ENCODE assay signal across 10 cellular contexts in the genomic region with DNA sequence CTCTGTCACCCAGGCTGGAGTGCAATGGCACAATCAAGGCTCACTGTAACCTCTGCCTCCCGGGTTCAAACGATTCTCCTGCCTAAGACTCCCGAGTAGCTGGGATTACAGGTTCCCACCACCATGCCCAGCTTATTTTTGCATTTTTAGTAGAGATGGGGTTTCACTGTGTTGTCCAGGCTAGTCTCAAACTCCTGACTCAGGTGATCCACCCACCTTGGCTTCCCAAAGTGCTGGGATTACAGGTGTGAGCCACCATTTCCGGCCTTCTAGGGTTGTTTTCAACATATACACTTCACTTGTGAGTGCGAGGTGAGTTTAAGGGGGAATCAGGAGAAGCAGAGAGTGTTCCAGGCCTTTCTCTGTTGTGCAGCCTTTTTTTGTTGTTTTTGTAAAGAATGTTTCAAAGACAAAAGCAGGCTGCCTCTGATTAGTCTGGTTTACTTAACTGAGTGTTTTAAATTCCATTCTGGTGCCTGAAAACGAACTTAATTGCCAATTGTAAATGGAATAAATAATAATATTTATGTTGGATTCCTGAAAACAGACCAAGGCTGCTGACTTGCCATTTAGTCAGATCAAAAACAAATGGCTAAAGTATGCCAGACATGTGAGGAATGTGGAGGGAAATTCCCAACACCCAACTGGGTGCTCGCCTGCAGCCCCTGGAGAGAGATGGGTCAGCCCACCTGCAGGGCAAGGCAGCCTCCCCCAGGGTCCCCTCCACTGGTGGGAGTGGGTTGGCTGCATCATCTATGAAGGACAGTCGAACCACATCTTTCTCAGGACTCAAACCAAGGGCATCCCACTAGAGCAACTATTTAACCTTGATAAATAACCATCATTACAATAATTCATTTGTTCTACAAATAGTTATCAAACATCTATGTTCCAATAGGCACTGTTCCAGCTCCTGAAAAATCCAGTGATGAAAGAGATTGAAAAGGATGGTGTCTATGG. TPM values are rescaled to one million over a fixed set of nuclear protein-coding genes. Genes with fewer than 3 reads are reported as not detected.
DNase-seq lines count a peak whose midpoint lies in the region; ATAC-seq, FAIRE-seq and TF ChIP-seq lines count a peak whose summit lies in the region.
"Had no signal": no experiment of that assay in that cellular context is flagged by ENCODE, and none has a peak within 500 bp of the region (broad histone marks: within the 10 kb centered on the region; RNA-seq: fewer than 3 reads in every experiment).

No MANE protein-coding gene starts in this region.

- H3K9me2 ChIP-seq in PC-3 (replicated peaks; ENCODE audit: low read length) = no peaks in the 10 kb centered on the region

- H3K27ac Mint-ChIP-seq in nephron progenitor cell = peak overlapping the region; percentile 66

- H3K9me3 Mint-ChIP-seq in nephron progenitor cell = peaks cover 5% of the 10 kb centered on the region

- H3K4me3 Mint-ChIP-seq in nephron progenitor cell = no peak overlapping the region

- H3K27me3 ChIP-seq in PC-3 (ENCODE audit: low read length) (no peaks in the 10 kb centered on the region), endothelial cell of umbilical vein (ENCODE audit: control insufficient read depth in 2 of 2, insufficient read depth in 2 of 2, low read length in 2 of 2) (no peaks in the 10 kb centered on the region)

- H3K9me3 ChIP-seq in PC-3 (ENCODE audit: low read length) = no peaks in the 10 kb centered on the region
- no peaks in the 10 kb centered on the region for H3K9me3 ChIP-seq in endothelial cell of umbilical vein (replicated peaks; ENCODE audit: control insufficient read depth, insufficient read depth, low read length)

- TF ChIP-seq CTCF in AG09319 (IDR thresholded peaks at IDR 0.05; ENCODE audit: low read depth, low read length) = no peak
- TF ChIP-seq CTCF in PC-3 (conservative IDR thresholded peaks at IDR 0.05; ENCODE audit: low read depth, low read length) = no peak
- no peak for TF ChIP-seq CTCF in endothelial cell of umbilical vein (IDR thresholded peaks at IDR 0.05; ENCODE audit: extremely low read depth in 1 of 2, insufficient read depth in 1 of 2, low read depth in 1 of 2, low read length in 2 of 2)
- TF ChIP-seq CTCF in nephron progenitor cell (IDR thresholded peaks at IDR 0.05) = no peak

- TF ChIP-seq POLR2A in endothelial cell of umbilical vein (IDR thresholded peaks at IDR 0.05; ENCODE audit: low read depth, low read length) = no peak

- H3K36me3 ChIP-seq in PC-3 (ENCODE audit: low read depth, low read length) = no peaks in the 10 kb centered on the region
- H3K36me3 ChIP-seq in endothelial cell of umbilical vein (ENCODE audit: control insufficient read depth in 2 of 2, extremely low read depth in 1 of 2, insufficient read depth in 2 of 2, low read length in 2 of 2) = no peaks in the 10 kb centered on the region

- H3K4me1 ChIP-seq in PC-3 (ENCODE audit: insufficient read depth, low read length) (peaks cover 38% of the 10 kb centered on the region), endothelial cell of umbilical vein (ENCODE audit: control insufficient read depth, extremely low read depth, insufficient read depth, low read length) (peaks cover 46% of the 10 kb centered on the region)

- no TSS peak for BruUV-seq in PC-3 (replicated peaks; lab: Mats Ljungman, UMichigan)
- BruUV-seq in endothelial cell of umbilical vein (replicated peaks; lab: Mats Ljungman, UMichigan) = no TSS peak

- H3K4me3 ChIP-seq in PC-3 (ENCODE audit: low read length) (no peak overlapping the region), endothelial cell of umbilical vein (replicated peaks in 1 of 3; ENCODE audit: insufficient read depth in 1 of 3, low read depth in 1 of 3, low read length in 3 of 3) (no peak overlapping the region)

- POLR2A ChIA-PET in PC-3 (lab: Charles Lee; ENCODE audit: unreplicated experiment) (no interaction called here), endothelial cell of umbilical vein (lab: Charles Lee) (interaction anchor here (0.7 kb wide), 2 partner anchors 11 to 15 kb away, joined by 6 read pairs; a partner anchor contains a TSS)

- CTCF ChIA-PET in PC-3 (lab: Charles Lee) (interaction anchor here (0.7 kb wide), 1 partner anchor 156 kb away, joined by 3 read pairs; a partner anchor contains a TSS), endothelial cell of umbilical vein (lab: Charles Lee) (interaction anchor here (1.2 to 1.3 kb wide), 2 partner anchors 11 kb away, joined by 6 to 8 read pairs; a partner anchor contains a TSS)

- H3K4me2 ChIP-seq in PC-3 (ENCODE audit: low read length) = peak overlapping the region; percentile 61
- H3K4me2 ChIP-seq in endothelial cell of umbilical vein (ENCODE audit: insufficient read depth, low read length) = peak overlapping the region; percentile 10

- peaks cover 6% of the 10 kb centered on the region for H3K27me3 Mint-ChIP-seq in nephron progenitor cell (ENCODE audit: low read depth, poor library complexity)

- ATAC-seq in PC-3 (0 out of 2 replicates have a peak, but pooled peaks have one; percentile 4), HG03571 (IDR thresholded peaks at IDR 0.05; ENCODE audit: unreplicated experiment) (no peak)

- peaks cover 4% of the 10 kb centered on the region for H3K79me2 ChIP-seq in PC-3 (ENCODE audit: low read length)
- peaks cover 2% of the 10 kb centered on the region for H3K79me2 ChIP-seq in endothelial cell of umbilical vein (ENCODE audit: control insufficient read depth, insufficient read depth, low read length)

- H3K9ac ChIP-seq in PC-3 (ENCODE audit: low read length) = no peak overlapping the region
- H3K9ac ChIP-seq in endothelial cell of umbilical vein (replicated peaks; ENCODE audit: extremely low read depth, insufficient read depth, low read length) = peak overlapping the region; percentile 69

- DNase-seq in AG09319 (ENCODE audit: extremely low read depth, low read depth) (peak; percentile 70), PC-3 (peak; percentile 81), endothelial cell of umbilical vein (ENCODE audit: low read depth, low spot score) (peak; percentile 80), nephron progenitor cell (peak; percentile 19), occipital lobe (lab: John Stamatoyannopoulos, UW) (no peak), NCI-H187 treated with DMSO at 0.1 percent for 48 hours (lab: John Stamatoyannopoulos, UW) (no peak), anterior cingulate cortex (lab: John Stamatoyannopoulos, UW) (no peak)
- DNase-seq: COR-L47, NCI-H446 treated with DMSO at 0.1 percent for 48 hours had no signal

- peak overlapping the region; percentile 69 for H3K27ac ChIP-seq in PC-3 (ENCODE audit: low read length)
- H3K27ac ChIP-seq in endothelial cell of umbilical vein (ENCODE audit: insufficient read depth, low read depth, low read length) = peak overlapping the region; percentile 98

- no peaks in the 10 kb centered on the region for H3K9me1 ChIP-seq in endothelial cell of umbilical vein (replicated peaks; ENCODE audit: control insufficient read depth, extremely low read depth, insufficient read depth, low read length)

- intact Hi-C loops in PC-3 (cut with micrococcal nuclease) = no loop called here
- intact Hi-C loops in endothelial cell of umbilical vein (cut with micrococcal nuclease) = no loop called here

- H3K4me1 Mint-ChIP-seq in nephron progenitor cell = peaks cover 15% of the 10 kb centered on the region

- FAIRE-seq in endothelial cell of umbilical vein (lab: Jason Lieb, UNC) = peak; percentile 80

- H4K20me1 ChIP-seq in PC-3 (ENCODE audit: low read length) (no peaks in the 10 kb centered on the region), endothelial cell of umbilical vein (replicated peaks; ENCODE audit: control insufficient read depth, extremely low read depth, insufficient read depth, low read length) (no peaks in the 10 kb centered on the region)

- peaks cover 4% of the 10 kb centered on the region for H3F3A ChIP-seq in PC-3 (ENCODE audit: low read length, unreplicated experiment)

- H2AFZ ChIP-seq in PC-3 (ENCODE audit: low read length) (no peak overlapping the region), endothelial cell of umbilical vein (ENCODE audit: low read depth, low read length) (no peak overlapping the region)

- H3K36me3 Mint-ChIP-seq in nephron progenitor cell (ENCODE audit: low read depth) = no peaks in the 10 kb centered on the region

- dilution Hi-C loops in endothelial cell of umbilical vein (cut with MboI; ENCODE audit: extremely low pct_ligation_motif_present, low sequenced_read_pairs) = no loop called here

TF ChIP-seq in endothelial cell of umbilical vein, 7 proteins besides CTCF, POLR2A, EP300 and RAD21 (continues in another document):
- no peak for TF ChIP-seq MYC (IDR thresholded peaks at IDR 0.05; ENCODE audit: low read depth, low read length)

RNA-seq across cellular contexts. Expression of a gene that starts 4.6 kb away (rescaled TPM):
- total RNA-seq in PC-3 (2014; rRNA removed) = 99.0 and 128 TPM in 2 replicates
- total RNA-seq in endothelial cell of umbilical vein = 154 and 169 TPM in 2 replicates
- polyA plus RNA-seq in endothelial cell of umbilical vein = 177 and 182 TPM in 2 replicates
- polyA plus RNA-seq in endothelial cell of umbilical vein (2011; cell fraction: cytosol; rRNA removed) = 165 and 183 TPM in 2 replicates
- polyA plus RNA-seq in endothelial cell of umbilical vein (2011; cell fraction: nucleus; rRNA removed) = 245 and 247 TPM in 2 replicates
- polyA plus RNA-seq in endothelial cell of umbilical vein (2012) = 155 and 164 TPM in 2 replicates
- polyA minus RNA-seq in endothelial cell of umbilical vein = 117 and 132 TPM in 2 replicates
- 89.3 TPM for polyA minus RNA-seq in endothelial cell of umbilical vein (2011; cell fraction: cytosol; rRNA and poly(A)+ RNA removed)
- 59.1 and 64.0 TPM in 2 replicates for polyA minus RNA-seq in endothelial cell of umbilical vein (2011; cell fraction: nucleus; rRNA and poly(A)+ RNA removed)
- total RNA-seq in occipital lobe = 28.7 TPM

RNA-seq across cellular contexts. Expression of a gene that starts 10.8 kb away (rescaled TPM):
- total RNA-seq in PC-3 (2014; rRNA removed) = 34.8 and 40.5 TPM in 2 replicates
- 89.6 and 95.9 TPM in 2 replicates for total RNA-seq in endothelial cell of umbilical vein
- polyA plus RNA-seq in endothelial cell of umbilical vein = 66.8 and 72.7 TPM in 2 replicates
- polyA plus RNA-seq in endothelial cell of umbilical vein (2011; cell fraction: cytosol; rRNA removed) = 64.1 and 83.2 TPM in 2 replicates
- 105 and 121 TPM in 2 replicates for polyA plus RNA-seq in endothelial cell of umbilical vein (2011; cell fraction: nucleus; rRNA removed)
- polyA plus RNA-seq in endothelial cell of umbilical vein (2012) = 75.3 and 75.8 TPM in 2 replicates
- 66.2 and 73.9 TPM in 2 replicates for polyA minus RNA-seq in endothelial cell of umbilical vein
- polyA minus RNA-seq in endothelial cell of umbilical vein (2011; cell fraction: cytosol; rRNA and poly(A)+ RNA removed) = 14.8 TPM
- 30.1 and 44.2 TPM in 2 replicates for polyA minus RNA-seq in endothelial cell of umbilical vein (2011; cell fraction: nucleus; rRNA and poly(A)+ RNA removed)
- total RNA-seq in occipital lobe = 51.3 TPM

RNA-seq across cellular contexts. Expression of a gene that starts 49.8 kb away (rescaled TPM):
- total RNA-seq in PC-3 (2014; rRNA removed) (0.63 and 1.2 TPM in 2 replicates), endothelial cell of umbilical vein (0.69 and 2.1 TPM in 2 replicates), occipital lobe (2.8 TPM)
- 1.1 and 2.1 TPM in 2 replicates for polyA plus RNA-seq in endothelial cell of umbilical vein
- 0.58 and 1.4 TPM in 2 replicates for polyA plus RNA-seq in endothelial cell of umbilical vein (2011; cell fraction: cytosol; rRNA removed)
- polyA plus RNA-seq in endothelial cell of umbilical vein (2011; cell fraction: nucleus; rRNA removed) = 0.36 and 0.97 TPM in 2 replicates
- polyA plus RNA-seq in endothelial cell of umbilical vein (2012) = 0.50 and 0.61 TPM in 2 replicates
- polyA minus RNA-seq in endothelial cell of umbilical vein = 0.21 and 0.58 TPM in 2 replicates
- not detected for polyA minus RNA-seq in endothelial cell of umbilical vein (2011; cell fraction: cytosol; rRNA and poly(A)+ RNA removed)
- 0.38 and 0.91 TPM in 2 replicates for polyA minus RNA-seq in endothelial cell of umbilical vein (2011; cell fraction: nucleus; rRNA and poly(A)+ RNA removed)

Comparison
In these comparisons a context has a peak if more than half of its experiments do, and no peak if none do; other contexts are left out.
1. DNase-seq: peak in AG09319 (single experiment), PC-3 (single experiment), endothelial cell of umbilical vein (single experiment) and nephron progenitor cell (single experiment); none in occipital lobe (single experiment), NCI-H187 treated with DMSO at 0.1 percent for 48 hours (single experiment) and anterior cingulate cortex (0 of 58).